ENCODE assay signal across 8 cellular contexts in genomic region chr20:51540074-51540473, GRCh38. TPM values are rescaled to one million over a fixed set of nuclear protein-coding genes. Genes with fewer than 3 reads are reported as not detected.
DNase-seq lines count a peak whose midpoint lies in the region; ATAC-seq, FAIRE-seq and TF ChIP-seq lines count a peak whose summit lies in the region.
"Not testable (repeated sequence)": the region's sequence is repeated elsewhere in the genome, so short reads cannot be mapped to it uniquely, and the experiment has no call there.

No MANE protein-coding gene starts in this region.

- not testable (repeated sequence) for H3K9me3 Mint-ChIP-seq in CD4-positive, alpha-beta memory T cell; activated B cell treated with CpG ODN at 0.5 μM for 24 hours; activated T-cell treated with anti-CD3 and anti-CD28 coated beads, Interleukin-2, amount 50 U/mL, for 4 hours; activated naive CD8-positive, alpha-beta T cell treated with anti-CD3 and anti-CD28 coated beads for 36 hours; naive B cell; stimulated activated naive CD8-positive, alpha-beta T cell treated with anti-CD3 and anti-CD28 coated beads, Interleukin-15, Interleukin-2, amounts not matched to agents 100 ng/mL and 50 ng/mL, for 24 hours

- peaks cover 67% of the 10 kb centered on the region for H3K79me2 ChIP-seq in MM.1S (ENCODE audit: low read length)
- not testable (repeated sequence) for H3K79me2 ChIP-seq in endothelial cell of umbilical vein (ENCODE audit: control insufficient read depth, insufficient read depth, low read length)

- dilution Hi-C loops in endothelial cell of umbilical vein (cut with MboI; ENCODE audit: extremely low pct_ligation_motif_present, low sequenced_read_pairs), result not testable (repeated sequence)

- H3K4me1 Mint-ChIP-seq in CD4-positive, alpha-beta memory T cell, result peaks cover 56 to 78% (median 65%) of the 10 kb centered on the region in 4 donors
- H3K4me1 Mint-ChIP-seq in activated B cell treated with CpG ODN at 0.5 μM for 24 hours (peaks cover 69% of the 10 kb centered on the region), naive B cell (peaks cover 44 to 75% (median 74%) of the 10 kb centered on the region in 3 donors)
- peaks cover 67% of the 10 kb centered on the region for H3K4me1 Mint-ChIP-seq in activated T-cell treated with anti-CD3 and anti-CD28 coated beads, Interleukin-2, amount 50 U/mL, for 4 hours (ENCODE audit: low read depth)
- H3K4me1 Mint-ChIP-seq in activated naive CD8-positive, alpha-beta T cell treated with anti-CD3 and anti-CD28 coated beads for 36 hours, result peaks cover 56% of the 10 kb centered on the region
- peaks cover 71% of the 10 kb centered on the region for H3K4me1 Mint-ChIP-seq in stimulated activated naive CD8-positive, alpha-beta T cell treated with anti-CD3 and anti-CD28 coated beads, Interleukin-15, Interleukin-2, amounts not matched to agents 100 ng/mL and 50 ng/mL, for 24 hours (ENCODE audit: low read depth)

- H3K9me2 ChIP-seq in MM.1S (replicated peaks; ENCODE audit: insufficient read depth, low read length), result not testable (repeated sequence)

- ATAC-seq in activated B cell treated with CpG ODN at 0.5 μM for 24 hours (ENCODE audit: low read depth); activated T-cell treated with anti-CD3 and anti-CD28 coated beads, Interleukin-2, amount 50 U/mL, for 4 hours; naive B cell (ENCODE audit: low read depth in 2 of 2): not testable (repeated sequence)

- not testable (repeated sequence) for H3K9me1 ChIP-seq in endothelial cell of umbilical vein (replicated peaks; ENCODE audit: control insufficient read depth, extremely low read depth, insufficient read depth, low read length)

- not testable (repeated sequence) for BruUV-seq in endothelial cell of umbilical vein (replicated peaks; lab: Mats Ljungman, UMichigan)

- CTCF ChIA-PET in CD4-positive, alpha-beta memory T cell (lab: Charles Lee; ENCODE audit: partially characterized antibody), result interaction anchor here (0.9 to 5.9 kb wide), 5 partner anchors 13 to 154 kb away, joined by 3 to 35 read pairs (median 12); no protein-coding TSS in a partner anchor
- CTCF ChIA-PET in activated B cell treated with CpG ODN at 0.5 μM for 24 hours (lab: Charles Lee), result not testable (repeated sequence)
- CTCF ChIA-PET in endothelial cell of umbilical vein (lab: Charles Lee), result interaction anchor here (0.6 to 2.4 kb wide), 4 partner anchors 35 to 553 kb away, joined by 3 to 7 read pairs (median 4); no protein-coding TSS in a partner anchor

- FAIRE-seq in endothelial cell of umbilical vein (lab: Jason Lieb, UNC), result not testable (repeated sequence)

- POLR2A ChIA-PET in CD4-positive, alpha-beta memory T cell (lab: Charles Lee; ENCODE audit: partially characterized antibody), result interaction anchor here (4.0 to 5.2 kb wide), 6 partner anchors 11 to 140 kb away, joined by 22 to 109 read pairs (median 52); no protein-coding TSS in a partner anchor
- POLR2A ChIA-PET in activated B cell treated with CpG ODN at 0.5 μM for 24 hours (lab: Charles Lee), result interaction anchor here (1.2 to 4.6 kb wide), 5 partner anchors 33 to 139 kb away, joined by 3 to 38 read pairs (median 18); no protein-coding TSS in a partner anchor
- POLR2A ChIA-PET in endothelial cell of umbilical vein (lab: Charles Lee), result not testable (repeated sequence)

- not testable (repeated sequence) for DNase-seq in CD4-positive, alpha-beta memory T cell; MM.1S; activated B cell treated with CpG ODN at 0.5 μM for 24 hours; activated T-cell treated with anti-CD3 and anti-CD28 coated beads, Interleukin-2, amount 50 U/mL, for 4 hours; activated naive CD8-positive, alpha-beta T cell treated with anti-CD3 and anti-CD28 coated beads for 36 hours; endothelial cell of umbilical vein (ENCODE audit: low read depth, low spot score); naive B cell

- H3K27me3 ChIP-seq in CD4-positive, alpha-beta memory T cell (ENCODE audit: insufficient read depth, low read length); MM.1S (replicated peaks; ENCODE audit: insufficient read depth, low read length); endothelial cell of umbilical vein (ENCODE audit: control insufficient read depth in 2 of 2, insufficient read depth in 2 of 2, low read length in 2 of 2): not testable (repeated sequence)

- peaks cover 68% of the 10 kb centered on the region for H3K4me1 ChIP-seq in CD4-positive, alpha-beta memory T cell (ENCODE audit: insufficient read depth, low read length)
- H3K4me1 ChIP-seq in MM.1S (ENCODE audit: low read length) (peaks cover 15% of the 10 kb centered on the region; the same call in 1 of the 2 replicates), endothelial cell of umbilical vein (ENCODE audit: control insufficient read depth, extremely low read depth, insufficient read depth, low read length) (peaks cover 25% of the 10 kb centered on the region)

- H3K9ac ChIP-seq in MM.1S (ENCODE audit: low read length); endothelial cell of umbilical vein (replicated peaks; ENCODE audit: extremely low read depth, insufficient read depth, low read length): not testable (repeated sequence)

- peak overlapping the region; percentile 98 for H3K27ac ChIP-seq in CD4-positive, alpha-beta memory T cell (ENCODE audit: low read depth, low read length)
- H3K27ac ChIP-seq in MM.1S (ENCODE audit: low read length); endothelial cell of umbilical vein (ENCODE audit: insufficient read depth, low read depth, low read length): not testable (repeated sequence)

- intact Hi-C loops in CD4-positive, alpha-beta memory T cell (cut with micrococcal nuclease), result loop anchor here (5.0 kb wide), 1 partner anchor 113 kb away; no protein-coding TSS in a partner anchor
- intact Hi-C loops in activated B cell treated with CpG ODN at 0.5 μM for 24 hours (cut with micrococcal nuclease) (loop anchor here (2.0 to 10.0 kb wide), 2 partner anchors 115 to 725 kb away; no protein-coding TSS in a partner anchor), endothelial cell of umbilical vein (cut with micrococcal nuclease) (loop anchor here (2.0 kb wide), 1 partner anchor 55 kb away; no protein-coding TSS in a partner anchor)

- H4K20me1 ChIP-seq in MM.1S (ENCODE audit: insufficient read depth, low read length); endothelial cell of umbilical vein (replicated peaks; ENCODE audit: control insufficient read depth, extremely low read depth, insufficient read depth, low read length): not testable (repeated sequence)

- H3K36me3 ChIP-seq in CD4-positive, alpha-beta memory T cell (ENCODE audit: insufficient read depth, low read length); MM.1S (replicated peaks; ENCODE audit: insufficient read depth, low read length); endothelial cell of umbilical vein (ENCODE audit: control insufficient read depth in 2 of 2, extremely low read depth in 1 of 2, insufficient read depth in 2 of 2, low read length in 2 of 2): not testable (repeated sequence)

- H3K27ac Mint-ChIP-seq in CD4-positive, alpha-beta memory T cell, result peak overlapping the region; percentile 93 to 100 (median 98)
- H3K27ac Mint-ChIP-seq in activated B cell treated with CpG ODN at 0.5 μM for 24 hours (peak overlapping the region; percentile 98), naive B cell (peak overlapping the region in 5 of 6 donors; percentile 22 to 97 (median 42))
- H3K27ac Mint-ChIP-seq in activated naive CD8-positive, alpha-beta T cell treated with anti-CD3 and anti-CD28 coated beads for 36 hours, result peak overlapping the region; percentile 98
- peak overlapping the region; percentile 97 for H3K27ac Mint-ChIP-seq in stimulated activated naive CD8-positive, alpha-beta T cell treated with anti-CD3 and anti-CD28 coated beads, Interleukin-15, Interleukin-2, amounts not matched to agents 100 ng/mL and 50 ng/mL, for 24 hours

- H3K27me3 Mint-ChIP-seq in CD4-positive, alpha-beta memory T cell; activated B cell treated with CpG ODN at 0.5 μM for 24 hours; activated T-cell treated with anti-CD3 and anti-CD28 coated beads, Interleukin-2, amount 50 U/mL, for 4 hours (ENCODE audit: low read depth); activated naive CD8-positive, alpha-beta T cell treated with anti-CD3 and anti-CD28 coated beads for 36 hours; naive B cell; stimulated activated naive CD8-positive, alpha-beta T cell treated with anti-CD3 and anti-CD28 coated beads, Interleukin-15, Interleukin-2, amounts not matched to agents 100 ng/mL and 50 ng/mL, for 24 hours: not testable (repeated sequence)

- not testable (repeated sequence) for H3K9me3 ChIP-seq in CD4-positive, alpha-beta memory T cell (ENCODE audit: control insufficient read depth in 1 of 2, low read length in 2 of 2); MM.1S (replicated peaks; ENCODE audit: insufficient read depth, low read length); endothelial cell of umbilical vein (replicated peaks; ENCODE audit: control insufficient read depth, insufficient read depth, low read length)

- TF ChIP-seq CTCF in MM.1S (IDR thresholded peaks at IDR 0.05; ENCODE audit: low read length); activated B cell treated with CpG ODN at 0.5 μM for 24 hours (IDR thresholded peaks at IDR 0.05); endothelial cell of umbilical vein (IDR thresholded peaks at IDR 0.05; ENCODE audit: extremely low read depth in 1 of 2, insufficient read depth in 1 of 2, low read depth in 1 of 2, low read length in 2 of 2): not testable (repeated sequence)

- peak overlapping the region in 1 of 2 donors; percentile 72 for H3K4me3 ChIP-seq in CD4-positive, alpha-beta memory T cell (ENCODE audit: low read length in 2 of 2)
- not testable (repeated sequence) for H3K4me3 ChIP-seq in MM.1S (ENCODE audit: low read length); endothelial cell of umbilical vein (replicated peaks in 1 of 3; ENCODE audit: insufficient read depth in 1 of 3, low read depth in 1 of 3, low read length in 3 of 3)

- H3K4me2 ChIP-seq in MM.1S (ENCODE audit: low read depth, low read length) (peak overlapping the region; percentile 97), endothelial cell of umbilical vein (ENCODE audit: insufficient read depth, low read length) (peak overlapping the region; percentile 30)

- H3F3A ChIP-seq in MM.1S (ENCODE audit: insufficient read depth, low read length), result peaks cover 19% of the 10 kb centered on the region

- TF ChIP-seq POLR2A in endothelial cell of umbilical vein (IDR thresholded peaks at IDR 0.05; ENCODE audit: low read depth, low read length), result not testable (repeated sequence)

- peak overlapping the region; percentile 73 to 99 (median 97) for H3K4me3 Mint-ChIP-seq in CD4-positive, alpha-beta memory T cell
- H3K4me3 Mint-ChIP-seq in activated B cell treated with CpG ODN at 0.5 μM for 24 hours (peak overlapping the region; percentile 98), naive B cell (peak overlapping the region in 6 of 8 donors; percentile 54 to 99 (median 88))
- H3K4me3 Mint-ChIP-seq in activated T-cell treated with anti-CD3 and anti-CD28 coated beads, Interleukin-2, amount 50 U/mL, for 4 hours, result peak overlapping the region; percentile 90
- H3K4me3 Mint-ChIP-seq in activated naive CD8-positive, alpha-beta T cell treated with anti-CD3 and anti-CD28 coated beads for 36 hours, result peak overlapping the region; percentile 96
- H3K4me3 Mint-ChIP-seq in stimulated activated naive CD8-positive, alpha-beta T cell treated with anti-CD3 and anti-CD28 coated beads, Interleukin-15, Interleukin-2, amounts not matched to agents 100 ng/mL and 50 ng/mL, for 24 hours, result peak overlapping the region; percentile 94

- peaks cover 25 to 52% of the 10 kb centered on the region in 2 donors for H3K36me3 Mint-ChIP-seq in CD4-positive, alpha-beta memory T cell
- H3K36me3 Mint-ChIP-seq in activated B cell treated with CpG ODN at 0.5 μM for 24 hours (ENCODE audit: low read depth), result peaks cover 36% of the 10 kb centered on the region
- peaks cover 30% of the 10 kb centered on the region for H3K36me3 Mint-ChIP-seq in activated T-cell treated with anti-CD3 and anti-CD28 coated beads, Interleukin-2, amount 50 U/mL, for 4 hours (ENCODE audit: insufficient read depth)
- H3K36me3 Mint-ChIP-seq in activated naive CD8-positive, alpha-beta T cell treated with anti-CD3 and anti-CD28 coated beads for 36 hours, result peaks cover 47% of the 10 kb centered on the region
- peaks cover 12% of the 10 kb centered on the region in 2 donors for H3K36me3 Mint-ChIP-seq in naive B cell
- H3K36me3 Mint-ChIP-seq in stimulated activated naive CD8-positive, alpha-beta T cell treated with anti-CD3 and anti-CD28 coated beads, Interleukin-15, Interleukin-2, amounts not matched to agents 100 ng/mL and 50 ng/mL, for 24 hours (ENCODE audit: low read depth), result peaks cover 39% of the 10 kb centered on the region

- not testable (repeated sequence) for H2AFZ ChIP-seq in MM.1S (ENCODE audit: low read length); endothelial cell of umbilical vein (ENCODE audit: low read depth, low read length)

RNA-seq across cellular contexts. Expression of gene NFATC2, which starts 2.4 kb away (rescaled TPM):
- 10 to 100 TPM; 64.9 to 71.6 TPM for total RNA-seq in CD4-positive, alpha-beta memory T cell
- 10 to 100 TPM; 14.0 to 42.4 TPM for polyA plus RNA-seq in CD4-positive, alpha-beta memory T cell
- 41.2 and 46.0 TPM in 2 replicates for total RNA-seq in activated B cell treated with CpG ODN at 0.5 μM for 24 hours
- total RNA-seq in activated T-cell treated with anti-CD3 and anti-CD28 coated beads, Interleukin-2, amount 50 U/mL, for 4 hours, result 10 to 100 TPM; 48.3 to 51.4 (median 48.9) TPM
- total RNA-seq in activated naive CD8-positive, alpha-beta T cell treated with anti-CD3 and anti-CD28 coated beads for 36 hours, result 10 to 100 TPM; 31.0 to 31.7 TPM
- total RNA-seq in endothelial cell of umbilical vein, result 12.9 and 13.0 TPM in 2 replicates
- polyA plus RNA-seq in endothelial cell of umbilical vein, result 2.0 and 3.1 TPM in 2 replicates
- 3.6 and 3.7 TPM in 2 replicates for polyA plus RNA-seq in endothelial cell of umbilical vein (2011; cell fraction: cytosol; rRNA removed)
- 8.8 and 9.8 TPM in 2 replicates for polyA plus RNA-seq in endothelial cell of umbilical vein (2011; cell fraction: nucleus; rRNA removed)
- 5.0 and 6.5 TPM in 2 replicates for polyA plus RNA-seq in endothelial cell of umbilical vein (2012)
- 4.4 and 8.0 TPM in 2 replicates for polyA minus RNA-seq in endothelial cell of umbilical vein
- polyA minus RNA-seq in endothelial cell of umbilical vein (2011; cell fraction: cytosol; rRNA and poly(A)+ RNA removed), result not detected
- 16.8 and 24.5 TPM in 2 replicates for polyA minus RNA-seq in endothelial cell of umbilical vein (2011; cell fraction: nucleus; rRNA and poly(A)+ RNA removed)
- polyA plus RNA-seq in naive B cell (ENCODE audit: low read depth in 6 of 6), result 10 to 100 TPM in 4 of 6 donors, 1 to 10 TPM in 2; 4.6 to 22.9 (median 14.6) TPM

Comparison
In these comparisons a context has a peak if more than half of its experiments do, and no peak if none do; other contexts are left out.
1. H3K27ac Mint-ChIP-seq: peak in every context shown above with its lines; median percentile 98 in CD4-positive, alpha-beta memory T cell; 98 in activated B cell treated with CpG ODN at 0.5 μM for 24 hours; 98 in activated naive CD8-positive, alpha-beta T cell treated with anti-CD3 and anti-CD28 coated beads for 36 hours; 97 in stimulated activated naive CD8-positive, alpha-beta T cell treated with anti-CD3 and anti-CD28 coated beads, Interleukin-15, Interleukin-2, amounts not matched to agents 100 ng/mL and 50 ng/mL, for 24 hours; 42 in naive B cell.